ENCODE assay signal across 25 cellular contexts in genomic region chr9:124618476-124618875, GRCh38.
DNase-seq lines count a peak whose midpoint lies in the region; ATAC-seq and TF ChIP-seq lines count a peak whose summit lies in the region.
"Had no signal": no experiment of that assay in that cellular context is flagged by ENCODE, and none has a peak within 500 bp of the region (broad histone marks: within the 10 kb centered on the region; RNA-seq: fewer than 3 reads in every experiment).

No MANE protein-coding gene starts in this region.

- no peak overlapping the region for H2AFZ ChIP-seq in neural progenitor cell (replicated peaks)

- H3K4me1 ChIP-seq in neural progenitor cell (peaks cover 47% of the 10 kb centered on the region), ovary (ENCODE audit: insufficient read depth) (no peaks in the 10 kb centered on the region)

- H3K4me1 Mint-ChIP-seq in neural progenitor cell = peaks cover 26% of the 10 kb centered on the region
- H3K4me1 Mint-ChIP-seq: CD4-positive, alpha-beta memory T cell had no signal

- H4K20me1 ChIP-seq in neural progenitor cell (ENCODE audit: low read depth) = peaks cover 88% of the 10 kb centered on the region

- peak overlapping the region; percentile 34 for H3K27ac Mint-ChIP-seq in neural progenitor cell
- H3K27ac Mint-ChIP-seq: CD4-positive, alpha-beta memory T cell; stimulated activated naive B cell treated with anti-CD40 and anti-IgM and Interleukin-4, amounts not matched to agents 10 μg/mL and 1 μg/mL and 100 μg/mL, for 72 hours had no signal

- intact Hi-C loops in ovary (cut with DNase I) = loop anchor here in 3 of 4 donors (5.0 to 10.0 kb wide), 3 partner anchors 94 to 236 kb away; partner anchors contain the start of gene WDR38 (in 1 of the 3)

- H3K36me3 Mint-ChIP-seq in neural progenitor cell = no peaks in the 10 kb centered on the region
- H3K36me3 Mint-ChIP-seq: CD4-positive, alpha-beta memory T cell; stimulated activated naive B cell treated with anti-CD40 and anti-IgM and Interleukin-4, amounts not matched to agents 10 μg/mL and 1 μg/mL and 100 μg/mL, for 72 hours had no signal

- H3K4me3 ChIP-seq in epithelial cell of proximal tubule (ENCODE audit: low read depth, low read length) = no peak overlapping the region
- H3K4me3 ChIP-seq in neural progenitor cell = no peak overlapping the region
- H3K4me3 ChIP-seq in ovary = no peak overlapping the region

- WGBS in ovary, 3 donors = 53 to 57% (median 56%) methylated on average over 3 of the region's 3 CpGs

- TF ChIP-seq CTCF in epithelial cell of proximal tubule (conservative IDR thresholded peaks at IDR 0.05; ENCODE audit: low read depth, low read length) (no peak), neural progenitor cell (IDR thresholded peaks at IDR 0.05) (no peak), ovary (IDR thresholded peaks at IDR 0.05) (no peak)

- H3K27ac ChIP-seq in neural progenitor cell (peak overlapping the region; percentile 59), ovary (no peak overlapping the region)
- H3K27ac ChIP-seq: RWPE1 had no signal

- peaks cover 29% of the 10 kb centered on the region for H3F3A ChIP-seq in neural progenitor cell (ENCODE audit: low read depth)

- no peak overlapping the region for H3K4me2 ChIP-seq in neural progenitor cell

- peaks cover 96% of the 10 kb centered on the region for H3K79me2 ChIP-seq in neural progenitor cell (ENCODE audit: low read depth)

- no peak for TF ChIP-seq EP300 in ovary (IDR thresholded peaks at IDR 0.05)

- H3K27me3 Mint-ChIP-seq in neural progenitor cell (ENCODE audit: insufficient read depth, low read depth) = no peaks in the 10 kb centered on the region
- H3K27me3 Mint-ChIP-seq: stimulated activated naive B cell treated with anti-CD40 and anti-IgM and Interleukin-4, amounts not matched to agents 10 μg/mL and 1 μg/mL and 100 μg/mL, for 72 hours had no signal

- H3K4me3 Mint-ChIP-seq in neural progenitor cell = no peak overlapping the region
- H3K4me3 Mint-ChIP-seq: CD4-positive, alpha-beta memory T cell; stimulated activated naive B cell treated with anti-CD40 and anti-IgM and Interleukin-4, amounts not matched to agents 10 μg/mL and 1 μg/mL and 100 μg/mL, for 72 hours had no signal

- no peak overlapping the region for H3K9ac ChIP-seq in neural progenitor cell

- H3K9me3 ChIP-seq in neural progenitor cell (ENCODE audit: low read depth) (no peaks in the 10 kb centered on the region), ovary (no peaks in the 10 kb centered on the region)

- TF ChIP-seq POLR2A in ovary (IDR thresholded peaks at IDR 0.05) = no peak

- H3K27me3 ChIP-seq in neural progenitor cell = no peaks in the 10 kb centered on the region
- H3K27me3 ChIP-seq in ovary = no peaks in the 10 kb centered on the region

- DNase-seq in Daoy (ENCODE audit: low read depth) (peak; percentile 65), LoVo (ENCODE audit: low spot score) (peak; percentile 33), epithelial cell of proximal tubule (ENCODE audit: low read depth) (peak; percentile 76), neural progenitor cell (ENCODE audit: low spot score) (no peak), ovary (no peak), SW 1271 (lab: John Stamatoyannopoulos, UW) (no peak), GF-D8 (lab: John Stamatoyannopoulos, UW) (no peak)
- DNase-seq: activated CD4-positive, CD25-positive, alpha-beta regulatory T cell treated with anti-CD3 and anti-CD28 coated beads, Interleukin-2, amount 50 U/mL, for 72 hours; activated naive CD4-positive, alpha-beta T cell treated with anti-CD3 and anti-CD28 coated beads, Interleukin-2, amount 50 U/mL, for 16 hours; aorta; CD4-positive, alpha-beta memory T cell; cerebellar nuclear complex; DMS79; erythroblast; foreskin melanocyte; hippocampal formation; mammary epithelial cell; NCI-H1048; NCI-H1930; NCI-H446 treated with DMSO at 0.1 percent for 48 hours; posterior cingulate gyrus; stimulated activated CD4-positive, alpha-beta T cell treated with anti-CD3 and anti-CD28 coated beads, Interleukin-1b, Interleukin-23, amount 100 ng/mL, for 48 hours; stimulated activated naive B cell treated with anti-CD40 and anti-IgM and Interleukin-4, amounts not matched to agents 10 μg/mL and 1 μg/mL and 100 μg/mL, for 72 hours had no signal

- no peak for ATAC-seq in GM18867 (IDR thresholded peaks at IDR 0.05; ENCODE audit: unreplicated experiment)
- ATAC-seq: stimulated activated naive B cell treated with anti-CD40 and anti-IgM and Interleukin-4, amounts not matched to agents 10 μg/mL and 1 μg/mL and 100 μg/mL, for 72 hours had no signal

- no peaks in the 10 kb centered on the region for H3K36me3 ChIP-seq in neural progenitor cell
- no peaks in the 10 kb centered on the region for H3K36me3 ChIP-seq in ovary

- H3K9me3 Mint-ChIP-seq in neural progenitor cell = no peaks in the 10 kb centered on the region
- H3K9me3 Mint-ChIP-seq: CD4-positive, alpha-beta memory T cell; stimulated activated naive B cell treated with anti-CD40 and anti-IgM and Interleukin-4, amounts not matched to agents 10 μg/mL and 1 μg/mL and 100 μg/mL, for 72 hours had no signal

Comparison
In these comparisons a context has a peak if more than half of its experiments do, and no peak if none do; other contexts are left out.
1. DNase-seq: peak in Daoy (single experiment), LoVo (single experiment) and epithelial cell of proximal tubule (single experiment); none in neural progenitor cell (single experiment), ovary (0 of 5), SW 1271 (0 of 2) and GF-D8 (single experiment).